23 cellular contexts compared by ENCODE assay signal in genomic region chr2:233093721-233094120, GRCh38. TPM values are rescaled to one million over a fixed set of nuclear protein-coding genes. Genes with fewer than 3 reads are reported as not detected.
A peak's percentile ranks its signal among the peaks of the same experiment; 100 is the strongest.
DNase-seq lines count a peak whose midpoint lies in the region; ATAC-seq lines count a peak whose summit lies in the region.
"Had no signal": no experiment of that assay in that cellular context is flagged by ENCODE, and none has a peak within 500 bp of the region (broad histone marks: within the 10 kb centered on the region; RNA-seq: fewer than 3 reads in every experiment).

No MANE protein-coding gene starts in this region.

- DNase-seq in CD4-positive, CD25-positive, alpha-beta regulatory T cell, result no peak
- no peak for DNase-seq in Karpas-422
- DNase-seq in effector memory CD8-positive, alpha-beta T cell, result no peak
- DNase-seq in posterior vena cava (ENCODE audit: low spot score), result peak; percentile 49
- no peak for DNase-seq in effector CD8-positive, alpha-beta T cell (lab: John Stamatoyannopoulos, UW)
- DNase-seq in Ammon's horn (ENCODE audit: low spot score), result no peak
- DNase-seq: activated CD4-positive, alpha-beta T cell treated with anti-CD3 and anti-CD28 coated beads, Interleukin-2, amount 50 U/mL, for 48 hours; activated CD4-positive, CD25-positive, alpha-beta regulatory T cell; activated CD8-positive, alpha-beta memory T cell treated with anti-CD3 and anti-CD28 coated beads, Interleukin-2, amount 50 U/mL, for 48 hours; activated naive CD8-positive, alpha-beta T cell treated with anti-CD3 and anti-CD28 coated beads, Interleukin-2, amount 50 U/mL, for 24 hours; CD4-positive, alpha-beta T cell; central memory CD4-positive, alpha-beta T cell; DMS 273 treated with DMSO at 0.1 percent for 48 hours; HFFc6; left ventricle myocardium superior; NCI-H510A treated with DMSO at 0.1 percent for 48 hours; ovary; stimulated activated CD4-positive, alpha-beta T cell treated with anti-CD3 and anti-CD28 coated beads, Interleukin-4, amount 100 ng/mL, for 1 hour; upper lobe of left lung had no signal

- H3K27ac Mint-ChIP-seq in CD4-positive, CD25-positive, alpha-beta regulatory T cell, result peak overlapping the region; percentile 62 to 93 (median 91)
- H3K27ac Mint-ChIP-seq in effector memory CD8-positive, alpha-beta T cell, result peak overlapping the region; percentile 72 to 88
- H3K27ac Mint-ChIP-seq: HFFc6; nephron; stimulated activated memory B cell treated with anti-CD40 and anti-IgM and Interleukin-4, amounts not matched to agents 10 μg/mL and 1 μg/mL and 100 μg/mL, for 72 hours had no signal

- H3K9me3 Mint-ChIP-seq in CD4-positive, CD25-positive, alpha-beta regulatory T cell, result peaks cover 0 to 3% (median 0%) of the 10 kb centered on the region in 7 donors
- no peaks in the 10 kb centered on the region for H3K9me3 Mint-ChIP-seq in effector memory CD8-positive, alpha-beta T cell
- H3K9me3 Mint-ChIP-seq: activated naive CD8-positive, alpha-beta T cell treated with anti-CD3 and anti-CD28 coated beads, Interleukin-2, amount 50 U/mL, for 24 hours; CD4-positive, alpha-beta T cell; HFFc6; nephron; stimulated activated memory B cell treated with anti-CD40 and anti-IgM and Interleukin-4, amounts not matched to agents 10 μg/mL and 1 μg/mL and 100 μg/mL, for 72 hours had no signal

- peaks cover 30% of the 10 kb centered on the region for H3K36me3 Mint-ChIP-seq in CD4-positive, CD25-positive, alpha-beta regulatory T cell
- peaks cover 72% of the 10 kb centered on the region for H3K36me3 Mint-ChIP-seq in effector memory CD8-positive, alpha-beta T cell (ENCODE audit: insufficient read depth)

- peaks cover 50% of the 10 kb centered on the region for H3K36me3 ChIP-seq in CD4-positive, CD25-positive, alpha-beta regulatory T cell (ENCODE audit: control insufficient read depth, insufficient read depth, low read length)
- H3K36me3 ChIP-seq in Karpas-422 (ENCODE audit: insufficient read depth, low read length), result peaks cover 29% of the 10 kb centered on the region
- H3K36me3 ChIP-seq: ovary, upper lobe of left lung had no signal

- H3K4me3 Mint-ChIP-seq in CD4-positive, CD25-positive, alpha-beta regulatory T cell, result no peak overlapping the region
- no peak overlapping the region for H3K4me3 Mint-ChIP-seq in effector memory CD8-positive, alpha-beta T cell
- H3K4me3 Mint-ChIP-seq: activated naive CD8-positive, alpha-beta T cell treated with anti-CD3 and anti-CD28 coated beads, Interleukin-2, amount 50 U/mL, for 24 hours; CD4-positive, alpha-beta T cell; HFFc6; nephron had no signal

- peaks cover 35% of the 10 kb centered on the region for H3K4me1 ChIP-seq in CD4-positive, CD25-positive, alpha-beta regulatory T cell (ENCODE audit: control insufficient read depth, insufficient read depth, low read length, poor library complexity, severe bottlenecking)
- peaks cover 73% of the 10 kb centered on the region for H3K4me1 ChIP-seq in Karpas-422 (ENCODE audit: low read length)

- no peaks in the 10 kb centered on the region for H4K20me1 ChIP-seq in Karpas-422 (ENCODE audit: insufficient read depth, low read depth, low read length)

- H3K9ac ChIP-seq in Karpas-422 (ENCODE audit: low read length), result peak overlapping the region; percentile 63

- H3K9me3 ChIP-seq in CD4-positive, CD25-positive, alpha-beta regulatory T cell (ENCODE audit: control insufficient read depth in 2 of 2, low read length in 2 of 2), result no peaks in the 10 kb centered on the region
- H3K9me3 ChIP-seq in Karpas-422 (ENCODE audit: low read length), result no peaks in the 10 kb centered on the region
- H3K9me3 ChIP-seq: ovary, upper lobe of left lung had no signal

- intact Hi-C loops in posterior vena cava (cut with DNase I), result no loop called here

- no peak for ATAC-seq in CD4-positive, CD25-positive, alpha-beta regulatory T cell (ENCODE audit: low read depth in 2 of 2)
- ATAC-seq in effector memory CD8-positive, alpha-beta T cell (replicated peaks), result no peak
- ATAC-seq in HG03457 (IDR thresholded peaks at IDR 0.05; ENCODE audit: unreplicated experiment), result no peak
- ATAC-seq: activated naive CD8-positive, alpha-beta T cell treated with anti-CD3 and anti-CD28 coated beads, Interleukin-2, amount 50 U/mL, for 24 hours; left ventricle myocardium superior; Panc1; stimulated activated memory B cell treated with anti-CD40 and anti-IgM and Interleukin-4, amounts not matched to agents 10 μg/mL and 1 μg/mL and 100 μg/mL, for 72 hours had no signal

- no peaks in the 10 kb centered on the region for H3K27me3 ChIP-seq in CD4-positive, CD25-positive, alpha-beta regulatory T cell (ENCODE audit: control insufficient read depth, insufficient read depth, low read length)
- H3K27me3 ChIP-seq in Karpas-422 (ENCODE audit: low read length), result no peaks in the 10 kb centered on the region
- H3K27me3 ChIP-seq: ovary, upper lobe of left lung had no signal

- H3K79me2 ChIP-seq in Karpas-422 (ENCODE audit: low read length), result peaks cover 80% of the 10 kb centered on the region

- H3K4me1 Mint-ChIP-seq in CD4-positive, CD25-positive, alpha-beta regulatory T cell, result peaks cover 27 to 82% (median 58%) of the 10 kb centered on the region in 4 donors
- H3K4me1 Mint-ChIP-seq in effector memory CD8-positive, alpha-beta T cell (ENCODE audit: low read depth in 2 of 2), result peaks cover 67% of the 10 kb centered on the region in 2 donors
- H3K4me1 Mint-ChIP-seq: nephron had no signal

- H3K4me3 ChIP-seq in CD4-positive, CD25-positive, alpha-beta regulatory T cell (ENCODE audit: low read depth, low read length), result no peak overlapping the region
- no peak overlapping the region for H3K4me3 ChIP-seq in Karpas-422 (ENCODE audit: low read length)
- H3K4me3 ChIP-seq: ovary, upper lobe of left lung had no signal

- peak overlapping the region; percentile 67 for H3K4me2 ChIP-seq in Karpas-422 (ENCODE audit: low read depth, low read length, poor library complexity, severe bottlenecking)

- no peaks in the 10 kb centered on the region for H3K27me3 Mint-ChIP-seq in CD4-positive, CD25-positive, alpha-beta regulatory T cell
- no peaks in the 10 kb centered on the region for H3K27me3 Mint-ChIP-seq in effector memory CD8-positive, alpha-beta T cell
- H3K27me3 Mint-ChIP-seq: activated naive CD8-positive, alpha-beta T cell treated with anti-CD3 and anti-CD28 coated beads, Interleukin-2, amount 50 U/mL, for 24 hours; CD4-positive, alpha-beta T cell; stimulated activated memory B cell treated with anti-CD40 and anti-IgM and Interleukin-4, amounts not matched to agents 10 μg/mL and 1 μg/mL and 100 μg/mL, for 72 hours had no signal

- no peaks in the 10 kb centered on the region for H3K9me2 ChIP-seq in Karpas-422 (replicated peaks; ENCODE audit: insufficient read depth, low read length)

- no peak overlapping the region for H3K27ac ChIP-seq in CD4-positive, CD25-positive, alpha-beta regulatory T cell (ENCODE audit: insufficient read depth, low read length, poor library complexity, severe bottlenecking)
- peak overlapping the region; percentile 100 for H3K27ac ChIP-seq in Karpas-422 (ENCODE audit: low read length)
- H3K27ac ChIP-seq: ovary had no signal

- H2AFZ ChIP-seq in Karpas-422 (ENCODE audit: low read length), result no peak overlapping the region

RNA-seq across cellular contexts. Expression of gene INPP5D, which starts 33.6 kb away (rescaled TPM):
- 278 TPM for total RNA-seq in CD4-positive, CD25-positive, alpha-beta regulatory T cell
- polyA plus RNA-seq in CD4-positive, CD25-positive, alpha-beta regulatory T cell, result 10 to 100 TPM; 56.9 to 79.8 (median 69.0) TPM
- total RNA-seq in Karpas-422 (2014; rRNA removed; shearing (Covaris generic); ENCODE audit: low replicate concordance), result 145 and 155 TPM in 2 replicates
- 10 to 100 TPM; 14.0 to 19.9 TPM for total RNA-seq in posterior vena cava
